In the genomic region with DNA sequence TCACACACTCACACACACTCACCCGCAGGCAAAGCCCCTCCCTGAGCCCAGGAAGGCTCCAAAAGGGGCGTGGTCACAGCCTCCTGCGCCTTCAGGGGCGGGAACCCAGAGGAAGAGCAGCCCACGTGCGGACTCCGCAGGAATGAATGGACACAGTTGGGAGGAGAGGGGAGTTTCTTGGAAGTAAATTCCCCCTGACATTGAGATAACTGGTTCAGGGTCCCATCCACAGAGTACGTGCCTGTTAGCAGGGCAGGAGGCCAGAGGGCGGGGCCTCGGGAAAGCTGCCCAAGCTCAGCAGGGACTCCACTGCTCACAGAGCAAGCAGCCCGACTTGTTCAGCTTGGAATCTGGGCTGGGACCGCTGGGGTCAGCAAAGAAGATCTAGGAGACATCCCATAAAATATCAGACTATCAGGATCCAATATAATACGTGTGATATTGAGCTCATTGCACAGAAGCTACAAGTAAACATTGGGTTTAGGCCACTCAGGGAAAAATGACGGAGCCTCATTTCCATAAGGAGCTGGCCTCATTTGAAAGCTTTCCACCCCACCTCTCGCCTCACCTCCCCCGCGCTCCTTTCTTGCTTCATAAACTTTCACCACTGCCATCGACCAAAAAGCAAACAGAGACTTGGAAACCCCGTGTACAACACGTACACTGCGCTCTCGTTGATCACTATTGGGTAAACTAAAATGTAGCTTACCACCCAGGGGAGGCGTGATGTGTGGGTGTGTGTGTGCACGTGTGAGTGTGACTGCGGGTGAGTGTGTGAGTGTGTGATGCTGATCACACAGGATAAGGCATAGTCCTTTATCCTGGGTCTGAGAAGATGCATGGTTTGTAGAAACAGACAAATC, we compare ENCODE assay signal across 1 cellular context.
TF ChIP-seq lines count a peak whose summit lies in the region.

No MANE protein-coding gene starts in this region.

TF ChIP-seq in HepG2, 621 proteins besides CTCF, POLR2A, EP300 and RAD21 (continued from another document and continues in another):
- no peak for TF ChIP-seq ZUFSP (CRISPR knock-in tag; IDR thresholded peaks at IDR 0.05; ENCODE audit: borderline replicate concordance)
- TF ChIP-seq, protein P1, sequence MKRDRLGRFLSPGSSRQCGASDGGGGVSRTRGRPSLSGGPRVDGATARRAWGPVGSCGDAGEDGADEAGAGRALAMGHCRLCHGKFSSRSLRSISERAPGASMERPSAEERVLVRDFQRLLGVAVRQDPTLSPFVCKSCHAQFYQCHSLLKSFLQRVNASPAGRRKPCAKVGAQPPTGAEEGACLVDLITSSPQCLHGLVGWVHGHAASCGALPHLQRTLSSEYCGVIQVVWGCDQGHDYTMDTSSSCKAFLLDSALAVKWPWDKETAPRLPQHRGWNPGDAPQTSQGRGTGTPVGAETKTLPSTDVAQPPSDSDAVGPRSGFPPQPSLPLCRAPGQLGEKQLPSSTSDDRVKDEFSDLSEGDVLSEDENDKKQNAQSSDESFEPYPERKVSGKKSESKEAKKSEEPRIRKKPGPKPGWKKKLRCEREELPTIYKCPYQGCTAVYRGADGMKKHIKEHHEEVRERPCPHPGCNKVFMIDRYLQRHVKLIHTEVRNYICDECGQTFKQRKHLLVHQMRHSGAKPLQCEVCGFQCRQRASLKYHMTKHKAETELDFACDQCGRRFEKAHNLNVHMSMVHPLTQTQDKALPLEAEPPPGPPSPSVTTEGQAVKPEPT (CRISPR knock-in tag; IDR thresholded peaks at IDR 0.05; ENCODE audit: low read depth) = no peak
- TF ChIP-seq ARNT (IDR thresholded peaks at IDR 0.05) = no peak
- no peak for TF ChIP-seq ZNF7 (CRISPR knock-in tag; IDR thresholded peaks at IDR 0.05)
- TF ChIP-seq, protein P2, sequence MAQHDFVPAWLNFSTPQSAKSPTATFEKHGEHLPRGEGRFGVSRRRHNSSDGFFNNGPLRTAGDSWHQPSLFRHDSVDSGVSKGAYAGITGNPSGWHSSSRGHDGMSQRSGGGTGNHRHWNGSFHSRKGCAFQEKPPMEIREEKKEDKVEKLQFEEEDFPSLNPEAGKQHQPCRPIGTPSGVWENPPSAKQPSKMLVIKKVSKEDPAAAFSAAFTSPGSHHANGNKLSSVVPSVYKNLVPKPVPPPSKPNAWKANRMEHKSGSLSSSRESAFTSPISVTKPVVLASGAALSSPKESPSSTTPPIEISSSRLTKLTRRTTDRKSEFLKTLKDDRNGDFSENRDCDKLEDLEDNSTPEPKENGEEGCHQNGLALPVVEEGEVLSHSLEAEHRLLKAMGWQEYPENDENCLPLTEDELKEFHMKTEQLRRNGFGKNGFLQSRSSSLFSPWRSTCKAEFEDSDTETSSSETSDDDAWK (CRISPR knock-in tag; IDR thresholded peaks at IDR 0.05) = no peak
- TF ChIP-seq ATAD3A (CRISPR knock-in tag; IDR thresholded peaks at IDR 0.05) = no peak
- TF ChIP-seq KAT2B (IDR thresholded peaks at IDR 0.05; ENCODE audit: borderline replicate concordance, low read depth, low read length) = no peak
- TF ChIP-seq, protein P3, sequence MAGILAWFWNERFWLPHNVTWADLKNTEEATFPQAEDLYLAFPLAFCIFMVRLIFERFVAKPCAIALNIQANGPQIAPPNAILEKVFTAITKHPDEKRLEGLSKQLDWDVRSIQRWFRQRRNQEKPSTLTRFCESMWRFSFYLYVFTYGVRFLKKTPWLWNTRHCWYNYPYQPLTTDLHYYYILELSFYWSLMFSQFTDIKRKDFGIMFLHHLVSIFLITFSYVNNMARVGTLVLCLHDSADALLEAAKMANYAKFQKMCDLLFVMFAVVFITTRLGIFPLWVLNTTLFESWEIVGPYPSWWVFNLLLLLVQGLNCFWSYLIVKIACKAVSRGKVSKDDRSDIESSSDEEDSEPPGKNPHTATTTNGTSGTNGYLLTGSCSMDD (CRISPR knock-in tag; IDR thresholded peaks at IDR 0.05) = no peak
- peak; percentile 75 for TF ChIP-seq ZNF646 (CRISPR knock-in tag; IDR thresholded peaks at IDR 0.05)
- TF ChIP-seq, protein P4, sequence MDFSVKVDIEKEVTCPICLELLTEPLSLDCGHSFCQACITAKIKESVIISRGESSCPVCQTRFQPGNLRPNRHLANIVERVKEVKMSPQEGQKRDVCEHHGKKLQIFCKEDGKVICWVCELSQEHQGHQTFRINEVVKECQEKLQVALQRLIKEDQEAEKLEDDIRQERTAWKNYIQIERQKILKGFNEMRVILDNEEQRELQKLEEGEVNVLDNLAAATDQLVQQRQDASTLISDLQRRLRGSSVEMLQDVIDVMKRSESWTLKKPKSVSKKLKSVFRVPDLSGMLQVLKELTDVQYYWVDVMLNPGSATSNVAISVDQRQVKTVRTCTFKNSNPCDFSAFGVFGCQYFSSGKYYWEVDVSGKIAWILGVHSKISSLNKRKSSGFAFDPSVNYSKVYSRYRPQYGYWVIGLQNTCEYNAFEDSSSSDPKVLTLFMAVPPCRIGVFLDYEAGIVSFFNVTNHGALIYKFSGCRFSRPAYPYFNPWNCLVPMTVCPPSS (IDR thresholded peaks at IDR 0.05) = no peak
- no peak for TF ChIP-seq ATF3 (CRISPR knock-in tag; IDR thresholded peaks at IDR 0.05)
- TF ChIP-seq TP53 (CRISPR knock-in tag; conservative IDR thresholded peaks at IDR 0.05) = no peak
- TF ChIP-seq ZNF317 (CRISPR knock-in tag; IDR thresholded peaks at IDR 0.05) = peak; percentile 81
- TF ChIP-seq ELF3 (CRISPR knock-in tag; IDR thresholded peaks at IDR 0.05) = peak; percentile 42; the same call in 1 of the 2 replicates
- no peak for TF ChIP-seq ZNF136 (CRISPR knock-in tag; IDR thresholded peaks at IDR 0.05; ENCODE audit: low read depth)
- no peak for TF ChIP-seq ZSCAN29 (CRISPR knock-in tag; conservative IDR thresholded peaks at IDR 0.05)
- no peak for TF ChIP-seq ZNF800 (CRISPR knock-in tag; IDR thresholded peaks at IDR 0.05)
- no peak for TF ChIP-seq ZNF34 (CRISPR knock-in tag; IDR thresholded peaks at IDR 0.05; ENCODE audit: borderline replicate concordance)
- TF ChIP-seq, protein P5, sequence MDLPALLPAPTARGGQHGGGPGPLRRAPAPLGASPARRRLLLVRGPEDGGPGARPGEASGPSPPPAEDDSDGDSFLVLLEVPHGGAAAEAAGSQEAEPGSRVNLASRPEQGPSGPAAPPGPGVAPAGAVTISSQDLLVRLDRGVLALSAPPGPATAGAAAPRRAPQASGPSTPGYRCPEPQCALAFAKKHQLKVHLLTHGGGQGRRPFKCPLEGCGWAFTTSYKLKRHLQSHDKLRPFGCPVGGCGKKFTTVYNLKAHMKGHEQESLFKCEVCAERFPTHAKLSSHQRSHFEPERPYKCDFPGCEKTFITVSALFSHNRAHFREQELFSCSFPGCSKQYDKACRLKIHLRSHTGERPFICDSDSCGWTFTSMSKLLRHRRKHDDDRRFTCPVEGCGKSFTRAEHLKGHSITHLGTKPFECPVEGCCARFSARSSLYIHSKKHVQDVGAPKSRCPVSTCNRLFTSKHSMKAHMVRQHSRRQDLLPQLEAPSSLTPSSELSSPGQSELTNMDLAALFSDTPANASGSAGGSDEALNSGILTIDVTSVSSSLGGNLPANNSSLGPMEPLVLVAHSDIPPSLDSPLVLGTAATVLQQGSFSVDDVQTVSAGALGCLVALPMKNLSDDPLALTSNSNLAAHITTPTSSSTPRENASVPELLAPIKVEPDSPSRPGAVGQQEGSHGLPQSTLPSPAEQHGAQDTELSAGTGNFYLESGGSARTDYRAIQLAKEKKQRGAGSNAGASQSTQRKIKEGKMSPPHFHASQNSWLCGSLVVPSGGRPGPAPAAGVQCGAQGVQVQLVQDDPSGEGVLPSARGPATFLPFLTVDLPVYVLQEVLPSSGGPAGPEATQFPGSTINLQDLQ (CRISPR knock-in tag; IDR thresholded peaks at IDR 0.05) = peak; percentile 99
- no peak for TF ChIP-seq ZNF121 (CRISPR knock-in tag; IDR thresholded peaks at IDR 0.05)
- no peak for TF ChIP-seq ZBTB37 (CRISPR knock-in tag; IDR thresholded peaks at IDR 0.05)
- TF ChIP-seq, protein P6, sequence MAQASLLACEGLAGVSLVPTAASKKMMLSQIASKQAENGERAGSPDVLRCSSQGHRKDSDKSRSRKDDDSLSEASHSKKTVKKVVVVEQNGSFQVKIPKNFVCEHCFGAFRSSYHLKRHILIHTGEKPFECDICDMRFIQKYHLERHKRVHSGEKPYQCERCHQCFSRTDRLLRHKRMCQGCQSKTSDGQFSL (CRISPR knock-in tag; IDR thresholded peaks at IDR 0.05) = no peak
- no peak for TF ChIP-seq ZNF326 (CRISPR knock-in tag; IDR thresholded peaks at IDR 0.05; ENCODE audit: borderline replicate concordance)
- TF ChIP-seq ZNF124 (CRISPR knock-in tag; IDR thresholded peaks at IDR 0.05) = no peak
- no peak for TF ChIP-seq TCF7L2 (IDR thresholded peaks at IDR 0.05; ENCODE audit: low read depth, low read length)
- peak; percentile 76; the same call in 1 of the 2 replicates for TF ChIP-seq ARNT2 (CRISPR knock-in tag; IDR thresholded peaks at IDR 0.05; ENCODE audit: low read depth)
- no peak for TF ChIP-seq TAF1 (CRISPR knock-in tag; IDR thresholded peaks at IDR 0.05)
- 0 out of 2 replicates have a peak, but pooled peaks have one; percentile 61 for TF ChIP-seq TMF1 (CRISPR knock-in tag; IDR thresholded peaks at IDR 0.05; ENCODE audit: low read depth)
- no peak for TF ChIP-seq REXO4 (CRISPR knock-in tag; IDR thresholded peaks at IDR 0.05; ENCODE audit: borderline replicate concordance)
- no peak for TF ChIP-seq DNMT1 (CRISPR knock-in tag; IDR thresholded peaks at IDR 0.05)
- TF ChIP-seq ZNF567 (CRISPR knock-in tag; IDR thresholded peaks at IDR 0.05; ENCODE audit: borderline replicate concordance) = no peak
